ENCODE assay signal across 8 cellular contexts in genomic region chr10:29119374-29119773, GRCh38.
DNase-seq lines count a peak whose midpoint lies in the region; ATAC-seq and TF ChIP-seq lines count a peak whose summit lies in the region.

No MANE protein-coding gene starts in this region.

- no peaks in the 10 kb centered on the region for H3K36me3 ChIP-seq in DOHH2 (ENCODE audit: control insufficient read depth, low read length)
- H3K36me3 ChIP-seq in HUES64 (ENCODE audit: insufficient read depth, low read length), result no peaks in the 10 kb centered on the region
- no peaks in the 10 kb centered on the region for H3K36me3 ChIP-seq in body of pancreas (replicated peaks in 1 of 2; ENCODE audit: insufficient read depth in 1 of 2, low read depth in 2 of 2)

- H3K9ac ChIP-seq in HUES64 (ENCODE audit: low read depth, low read length), result no peak overlapping the region

- DNase-seq in body of pancreas, result peak; percentile 14 to 43 (median 38)
- DNase-seq in lung microvascular endothelial cell (ENCODE audit: low read depth in 2 of 2), result peak; percentile 23 to 57
- no peak for DNase-seq in middle frontal gyrus (ENCODE audit: extremely low spot score, low spot score)
- no peak for DNase-seq in putamen (ENCODE audit: low spot score)
- DNase-seq in COR-L47 (lab: John Stamatoyannopoulos, UW), result no peak

- WGBS in HUES64, result 79% methylated on average over 8 of the region's 8 CpGs
- WGBS in body of pancreas, 2 donors, result 47 to 63% methylated on average over 7 to 8 of the region's 8 CpGs

- no peaks in the 10 kb centered on the region for H3K27me3 ChIP-seq in DOHH2 (ENCODE audit: control insufficient read depth, low read length)
- no peaks in the 10 kb centered on the region for H3K27me3 ChIP-seq in HUES64 (ENCODE audit: insufficient read depth, low read length)
- no peaks in the 10 kb centered on the region for H3K27me3 ChIP-seq in body of pancreas

- H3K79me2 ChIP-seq in DOHH2 (ENCODE audit: control insufficient read depth, low read length), result no peaks in the 10 kb centered on the region

- H3K9me2 ChIP-seq in DOHH2 (replicated peaks; ENCODE audit: control insufficient read depth, low read length), result no peaks in the 10 kb centered on the region

- no peak overlapping the region for H3K4me3 ChIP-seq in DOHH2 (ENCODE audit: low read length)
- no peak overlapping the region for H3K4me3 ChIP-seq in HUES64 (ENCODE audit: low read length)
- H3K4me3 ChIP-seq in body of pancreas, result no peak overlapping the region

- H3K9me3 ChIP-seq in DOHH2 (ENCODE audit: control insufficient read depth, insufficient read depth, low read length) (peaks cover 3% of the 10 kb centered on the region), HUES64 (ENCODE audit: insufficient read depth, low read depth, low read length) (peaks cover 38% of the 10 kb centered on the region), body of pancreas (no peaks in the 10 kb centered on the region)

- ATAC-seq in body of pancreas (no peak), GM18909 (IDR thresholded peaks at IDR 0.05; ENCODE audit: poor library complexity, unreplicated experiment) (no peak)

- H3K4me1 ChIP-seq in DOHH2 (ENCODE audit: control insufficient read depth, low read length) (no peaks in the 10 kb centered on the region), HUES64 (ENCODE audit: insufficient read depth, low read length) (no peaks in the 10 kb centered on the region), body of pancreas (no peaks in the 10 kb centered on the region)

- peak; percentile 52 for TF ChIP-seq CTCF in DOHH2 (IDR thresholded peaks at IDR 0.05; ENCODE audit: low read depth, low read length, poor library complexity, severe bottlenecking)
- TF ChIP-seq CTCF in body of pancreas (IDR thresholded peaks at IDR 0.05), result peak in 4 of 7 experiments; percentile 18 to 39 (median 25)

- no peak overlapping the region for H3K4me2 ChIP-seq in DOHH2 (ENCODE audit: low read length)

- no peaks in the 10 kb centered on the region for H4K20me1 ChIP-seq in DOHH2 (ENCODE audit: control insufficient read depth, insufficient read depth, low read depth, low read length)

- no peaks in the 10 kb centered on the region for H3F3A ChIP-seq in DOHH2 (ENCODE audit: control insufficient read depth, insufficient read depth)

- TF ChIP-seq POLR2A in body of pancreas (IDR thresholded peaks at IDR 0.05), result no peak

- H3K27ac ChIP-seq in DOHH2 (ENCODE audit: low read depth, low read length), result no peak overlapping the region
- H3K27ac ChIP-seq in HUES64 (ENCODE audit: low read depth, low read length), result 0 out of 2 replicates have a peak overlapping the region, but pooled peaks have one; percentile 28
- H3K27ac ChIP-seq in body of pancreas, result no peak overlapping the region

- intact Hi-C loops in body of pancreas (cut with DNase I), result no loop called here

Comparison
In these comparisons a context has a peak if more than half of its experiments do, and no peak if none do; other contexts are left out.
1. DNase-seq: peak in body of pancreas (4 of 4) and lung microvascular endothelial cell (2 of 2); none in middle frontal gyrus (single experiment), putamen (single experiment) and COR-L47 (single experiment).